ENCODE assay signal across 8 cellular contexts in the genomic region with DNA sequence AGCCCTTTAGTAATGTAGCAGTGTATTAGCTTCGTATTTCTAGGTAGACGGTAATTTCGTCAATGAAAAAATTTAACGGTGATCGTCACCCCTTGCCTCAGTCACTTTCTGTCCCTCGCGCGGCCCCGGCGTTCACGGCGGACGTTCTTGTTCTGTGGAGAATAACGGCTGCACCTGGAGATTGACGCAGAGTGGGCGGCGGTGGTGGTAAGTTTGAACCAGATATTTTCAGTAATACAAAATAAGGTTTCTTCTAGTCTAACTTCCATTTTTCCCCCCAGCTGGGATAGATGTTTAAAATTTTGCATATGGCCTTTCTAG. TPM values are rescaled to one million over a fixed set of nuclear protein-coding genes. Genes with fewer than 3 reads are reported as not detected.
DNase-seq lines count a peak whose midpoint lies in the region; ATAC-seq and TF ChIP-seq lines count a peak whose summit lies in the region.

No MANE protein-coding gene starts in this region.

- CTCF ChIA-PET in Panc1 (lab: Charles Lee) = interaction anchor here (0.6 kb wide), 1 partner anchor 47 kb away, joined by 3 read pairs; no protein-coding TSS in a partner anchor

- peaks cover 24% of the 10 kb centered on the region for H3K36me3 Mint-ChIP-seq in central memory CD8-positive, alpha-beta T cell (ENCODE audit: insufficient read depth)

- no peaks in the 10 kb centered on the region for H3K4me1 ChIP-seq in BE2C
- H3K4me1 ChIP-seq in Panc1 (ENCODE audit: control insufficient read depth, insufficient read depth, low read length) = peaks cover 6% of the 10 kb centered on the region; the same call in 1 of the 2 replicates

- no peak for TF ChIP-seq CTCF in BE2C (IDR thresholded peaks at IDR 0.05; ENCODE audit: low read depth, low read length)
- no peak for TF ChIP-seq CTCF in Panc1 (IDR thresholded peaks at IDR 0.05)
- no peak for TF ChIP-seq CTCF in lower leg skin (IDR thresholded peaks at IDR 0.05)

- peaks cover 16% of the 10 kb centered on the region for H3K9me3 Mint-ChIP-seq in central memory CD8-positive, alpha-beta T cell
- H3K9me3 Mint-ChIP-seq in stimulated activated naive CD8-positive, alpha-beta T cell treated with anti-CD3 and anti-CD28 coated beads, Interleukin-15, amount 100 ng/mL, for 72 hours = peaks cover 41% of the 10 kb centered on the region in 2 donors

- intact Hi-C loops in Panc1 (cut with micrococcal nuclease; ENCODE audit: unreplicated experiment) = no loop called here
- intact Hi-C loops in lower leg skin (cut with DNase I; ENCODE audit: low total_unique reads) = no loop called here

- H3K4me1 Mint-ChIP-seq in central memory CD8-positive, alpha-beta T cell = peaks cover 23% of the 10 kb centered on the region
- peaks cover 19% of the 10 kb centered on the region for H3K4me1 Mint-ChIP-seq in stimulated activated naive CD8-positive, alpha-beta T cell treated with anti-CD3 and anti-CD28 coated beads, Interleukin-15, amount 100 ng/mL, for 72 hours

- H3K36me3 ChIP-seq in BE2C = peaks cover 3% of the 10 kb centered on the region
- no peaks in the 10 kb centered on the region; the same call in 1 of the 2 replicates for H3K36me3 ChIP-seq in Panc1 (ENCODE audit: control insufficient read depth, insufficient read depth, low read length)

- peak overlapping the region; percentile 92 for H3K27ac ChIP-seq in Panc1 (ENCODE audit: low read length)

- H3K27ac Mint-ChIP-seq in central memory CD8-positive, alpha-beta T cell (ENCODE audit: low read depth) = peak overlapping the region; percentile 99
- peak overlapping the region; percentile 97 to 99 for H3K27ac Mint-ChIP-seq in stimulated activated naive CD8-positive, alpha-beta T cell treated with anti-CD3 and anti-CD28 coated beads, Interleukin-15, amount 100 ng/mL, for 72 hours

- H3K27me3 ChIP-seq in BE2C (no peaks in the 10 kb centered on the region), Panc1 (ENCODE audit: control insufficient read depth, insufficient read depth, low read length) (no peaks in the 10 kb centered on the region)

- H3K4me3 ChIP-seq in BE2C (ENCODE audit: low read depth, low read length) (peak overlapping the region; percentile 83), Panc1 (ENCODE audit: low read depth in 2 of 2, low read length in 2 of 2) (peak overlapping the region; percentile 89 to 99), lower leg skin (ENCODE audit: low read depth, poor library complexity, severe bottlenecking) (peak overlapping the region; percentile 75)

- peak; percentile 28 for DNase-seq in BE2C
- DNase-seq in Panc1 (ENCODE audit: low read depth, low spot score) = no peak
- DNase-seq in central memory CD8-positive, alpha-beta T cell (ENCODE audit: low spot score in 2 of 2) = no peak
- peak in 1 of 2 donors; percentile 88 for DNase-seq in lower leg skin (ENCODE audit: low spot score in 2 of 2)
- DNase-seq in stimulated activated naive CD8-positive, alpha-beta T cell treated with anti-CD3 and anti-CD28 coated beads, Interleukin-15, amount 100 ng/mL, for 72 hours = no peak
- no peak for DNase-seq in effector CD4-positive, alpha-beta T cell

- H3K4me3 Mint-ChIP-seq in central memory CD8-positive, alpha-beta T cell = peak overlapping the region; percentile 95
- H3K4me3 Mint-ChIP-seq in stimulated activated naive CD8-positive, alpha-beta T cell treated with anti-CD3 and anti-CD28 coated beads, Interleukin-15, amount 100 ng/mL, for 72 hours = peak overlapping the region; percentile 87 to 99

- BruUV-seq in Panc1 (replicated peaks; lab: Mats Ljungman, UMichigan) = TSS peak; percentile 92

- POLR2A ChIA-PET in Panc1 (lab: Charles Lee) = no interaction called here

- in situ Hi-C loops in Panc1 (cut with HindIII; ENCODE audit: low pct_unique_long_range_greater_than_20kb, low sequenced_read_pairs) = no loop called here

- ATAC-seq in GM21390 (IDR thresholded peaks at IDR 0.05; ENCODE audit: unreplicated experiment) (peak; percentile 5), Panc1 (peak; percentile 6; the same call in 1 of the 2 replicates), HG03097 (IDR thresholded peaks at IDR 0.05; ENCODE audit: low FRiP score, unreplicated experiment) (no peak)
- ATAC-seq in central memory CD8-positive, alpha-beta T cell (replicated peaks; ENCODE audit: extremely low read depth, poor library complexity, severe bottlenecking) = peak; percentile 29
- peak; percentile 5 for ATAC-seq in stimulated activated naive CD8-positive, alpha-beta T cell treated with anti-CD3 and anti-CD28 coated beads, Interleukin-15, amount 100 ng/mL, for 72 hours

- 0 to 1% methylated on average over 17 of the region's 17 CpGs for WGBS in lower leg skin, 2 donors

- TF ChIP-seq POLR2A in lower leg skin (IDR thresholded peaks at IDR 0.05) = no peak

- no peaks in the 10 kb centered on the region for H3K27me3 Mint-ChIP-seq in central memory CD8-positive, alpha-beta T cell
- no peaks in the 10 kb centered on the region for H3K27me3 Mint-ChIP-seq in stimulated activated naive CD8-positive, alpha-beta T cell treated with anti-CD3 and anti-CD28 coated beads, Interleukin-15, amount 100 ng/mL, for 72 hours

- H3K9me3 ChIP-seq in BE2C = peaks cover 6% of the 10 kb centered on the region; the same call in 1 of the 2 replicates
- peaks cover 52% of the 10 kb centered on the region for H3K9me3 ChIP-seq in Panc1 (ENCODE audit: control insufficient read depth, insufficient read depth, low read depth, low read length)

RNA-seq across cellular contexts. Expression of a gene that starts 0.3 kb away (rescaled TPM):
- polyA plus RNA-seq in BE2C (2012; ENCODE audit: insufficient read depth, insufficient read length, low read depth) = 11.2 TPM
- 12.4 TPM for total RNA-seq in Panc1 (2021; ENCODE audit: unreplicated experiment)
- polyA plus RNA-seq in Panc1 (2012; ENCODE audit: insufficient read length) = 5.5 TPM
- total RNA-seq in lower leg skin = 1 to 10 TPM; 2.2 to 8.8 (median 5.1) TPM

RNA-seq across cellular contexts. Expression of a gene that starts 0.7 kb away (rescaled TPM):
- polyA plus RNA-seq in BE2C (2012; ENCODE audit: insufficient read depth, insufficient read length, low read depth) = 1.6 TPM
- total RNA-seq in Panc1 (2021; ENCODE audit: unreplicated experiment) = 2.2 TPM
- polyA plus RNA-seq in Panc1 (2012; ENCODE audit: insufficient read length) = 0.47 TPM
- 1 to 10 TPM; 1.0 to 1.6 (median 1.4) TPM for total RNA-seq in lower leg skin

RNA-seq across cellular contexts. Expression of a gene that starts 50.0 kb away (rescaled TPM):
- polyA plus RNA-seq in BE2C (2012; ENCODE audit: insufficient read depth, insufficient read length, low read depth) = 16.9 TPM
- total RNA-seq in Panc1 (2021; ENCODE audit: unreplicated experiment) (14.3 TPM), lower leg skin (10 to 100 TPM; 10.3 to 21.5 (median 18.5) TPM)
- 10.1 TPM for polyA plus RNA-seq in Panc1 (2012; ENCODE audit: insufficient read length)

RNA-seq across cellular contexts. Expression of a gene that starts 50.5 kb away (rescaled TPM):
- polyA plus RNA-seq in BE2C (2012; ENCODE audit: insufficient read depth, insufficient read length, low read depth) = 23.2 TPM
- total RNA-seq in Panc1 (2021; ENCODE audit: unreplicated experiment) (22.4 TPM), lower leg skin (10 to 100 TPM in 3 of 4 donors, 1 to 10 TPM in 1; 7.1 to 24.6 (median 15.4) TPM)
- 14.6 TPM for polyA plus RNA-seq in Panc1 (2012; ENCODE audit: insufficient read length)
